Comparison of ENCODE assay signal across 29 cellular contexts in genomic region chr15:73047882-73048281, GRCh38.
"Had no signal": no experiment of that assay in that cellular context is flagged by ENCODE, and none has a peak within 500 bp of the region (broad histone marks: within the 10 kb centered on the region; RNA-seq: fewer than 3 reads in every experiment).

No MANE protein-coding gene starts in this region.

- H3K27ac Mint-ChIP-seq: stimulated activated effector memory CD8-positive, alpha-beta T cell treated with anti-CD3 and anti-CD28 coated beads, Interleukin-12 subunit alpha, Interleukin-12 subunit beta, amount 100 ng/mL, for 72 hours; stimulated activated memory B cell treated with anti-CD40 and anti-IgM and Interleukin-4, amounts not matched to agents 10 μg/mL and 1 μg/mL and 100 μg/mL, for 72 hours; stimulated activated naive B cell treated with anti-CD40 and anti-IgM and Interleukin-4, amounts not matched to agents 10 μg/mL and 1 μg/mL and 100 μg/mL, for 72 hours; stimulated activated naive CD8-positive, alpha-beta T cell treated with anti-CD3 and anti-CD28 coated beads, Interleukin-15, amount 100 ng/mL, for 72 hours; stimulated activated naive CD8-positive, alpha-beta T cell treated with anti-CD3 and anti-CD28 coated beads, Interleukin-15, Interleukin-2, amounts not matched to agents 100 ng/mL and 50 ng/mL, for 24 hours had no signal

- H3K36me3 Mint-ChIP-seq: stimulated activated effector memory CD8-positive, alpha-beta T cell treated with anti-CD3 and anti-CD28 coated beads, Interleukin-12 subunit alpha, Interleukin-12 subunit beta, amount 100 ng/mL, for 72 hours; stimulated activated memory B cell treated with anti-CD40 and anti-IgM and Interleukin-4, amounts not matched to agents 10 μg/mL and 1 μg/mL and 100 μg/mL, for 72 hours; stimulated activated naive B cell treated with anti-CD40 and anti-IgM and Interleukin-4, amounts not matched to agents 10 μg/mL and 1 μg/mL and 100 μg/mL, for 72 hours; type B pancreatic cell had no signal

- H3K4me1 ChIP-seq: thyroid gland, upper lobe of right lung, uterus, vagina had no signal

- DNase-seq: stimulated activated CD4-positive, alpha-beta T cell treated with anti-CD3 and anti-CD28 coated beads, Interleukin-2, amount 100 ng/mL, for 48 hours; stimulated activated CD4-positive, alpha-beta T cell treated with anti-CD3 and anti-CD28 coated beads, Interleukin-4, amount 100 ng/mL, for 1 hour; stimulated activated CD4-positive, alpha-beta T cell treated with anti-CD3 and anti-CD28 coated beads, Interleukin-4, amount 100 ng/mL, for 24 hours; stimulated activated CD4-positive, alpha-beta T cell treated with anti-CD3 and anti-CD28 coated beads, Interleukin-4, amount 100 ng/mL, for 4 hours; stimulated activated CD8-positive, alpha-beta memory T cell treated with anti-CD3 and anti-CD28 coated beads, Interleukin-4, amount 100 ng/mL, for 48 hours; stimulated activated naive B cell treated with anti-CD40 and anti-IgM and Interleukin-4, amounts not matched to agents 10 μg/mL and 1 μg/mL and 100 μg/mL, for 72 hours; stimulated activated naive CD4-positive, alpha-beta T cell; stimulated activated naive CD4-positive, alpha-beta T cell treated with Interleukin-2 at 50 U/mL for 16 hours; stimulated activated naive CD8-positive, alpha-beta T cell treated with anti-CD3 and anti-CD28 coated beads, Interleukin-15, amount 100 ng/mL, for 72 hours; stimulated activated naive CD8-positive, alpha-beta T cell treated with anti-CD3 and anti-CD28 coated beads, Interleukin-15, Interleukin-2, amounts not matched to agents 100 U/mL and 50 U/mL, for 24 hours; stomach; substantia nigra; testis; thyroid gland; tibial artery; transverse colon; trophoblast cell; upper lobe of right lung; uterus had no signal

- ATAC-seq: stimulated activated effector memory CD8-positive, alpha-beta T cell treated with anti-CD3 and anti-CD28 coated beads, Interleukin-12 subunit alpha, Interleukin-12 subunit beta, amount 100 ng/mL, for 72 hours; stimulated activated memory B cell treated with anti-CD40 and anti-IgM and Interleukin-4, amounts not matched to agents 10 μg/mL and 1 μg/mL and 100 μg/mL, for 72 hours; stimulated activated naive B cell treated with anti-CD40 and anti-IgM and Interleukin-4, amounts not matched to agents 10 μg/mL and 1 μg/mL and 100 μg/mL, for 72 hours; stimulated activated naive CD8-positive, alpha-beta T cell treated with anti-CD3 and anti-CD28 coated beads, Interleukin-15, amount 100 ng/mL, for 72 hours; stimulated activated naive CD8-positive, alpha-beta T cell treated with anti-CD3 and anti-CD28 coated beads, Interleukin-15, Interleukin-2, amounts not matched to agents 100 U/mL and 50 U/mL, for 24 hours; upper lobe of right lung had no signal

- H3K9me3 Mint-ChIP-seq: stimulated activated effector memory CD8-positive, alpha-beta T cell treated with anti-CD3 and anti-CD28 coated beads, Interleukin-12 subunit alpha, Interleukin-12 subunit beta, amount 100 ng/mL, for 72 hours; stimulated activated memory B cell treated with anti-CD40 and anti-IgM and Interleukin-4, amounts not matched to agents 10 μg/mL and 1 μg/mL and 100 μg/mL, for 72 hours; stimulated activated naive B cell treated with anti-CD40 and anti-IgM and Interleukin-4, amounts not matched to agents 10 μg/mL and 1 μg/mL and 100 μg/mL, for 72 hours; stimulated activated naive CD8-positive, alpha-beta T cell treated with anti-CD3 and anti-CD28 coated beads, Interleukin-15, amount 100 ng/mL, for 72 hours; stimulated activated naive CD8-positive, alpha-beta T cell treated with anti-CD3 and anti-CD28 coated beads, Interleukin-15, Interleukin-2, amounts not matched to agents 100 ng/mL and 50 ng/mL, for 24 hours; type B pancreatic cell had no signal

- H3K27ac ChIP-seq: stomach, suprapubic skin, testis, thoracic aorta, thyroid gland, tibial artery, tibial nerve, transverse colon, upper lobe of left lung, upper lobe of right lung, uterus, vagina had no signal

- H3K9me3 ChIP-seq: stomach, suprapubic skin, testis, thoracic aorta, thyroid gland, tibial artery, tibial nerve, transverse colon, upper lobe of left lung, upper lobe of right lung, uterus, vagina had no signal

- H3K4me3 Mint-ChIP-seq: stimulated activated effector memory CD8-positive, alpha-beta T cell treated with anti-CD3 and anti-CD28 coated beads, Interleukin-12 subunit alpha, Interleukin-12 subunit beta, amount 100 ng/mL, for 72 hours; stimulated activated memory B cell treated with anti-CD40 and anti-IgM and Interleukin-4, amounts not matched to agents 10 μg/mL and 1 μg/mL and 100 μg/mL, for 72 hours; stimulated activated naive B cell treated with anti-CD40 and anti-IgM and Interleukin-4, amounts not matched to agents 10 μg/mL and 1 μg/mL and 100 μg/mL, for 72 hours; stimulated activated naive CD8-positive, alpha-beta T cell treated with anti-CD3 and anti-CD28 coated beads, Interleukin-15, amount 100 ng/mL, for 72 hours; stimulated activated naive CD8-positive, alpha-beta T cell treated with anti-CD3 and anti-CD28 coated beads, Interleukin-15, Interleukin-2, amounts not matched to agents 100 ng/mL and 50 ng/mL, for 24 hours; type B pancreatic cell had no signal

- FAIRE-seq: urothelium cell line had no signal

- H3K27me3 Mint-ChIP-seq: stimulated activated memory B cell treated with anti-CD40 and anti-IgM and Interleukin-4, amounts not matched to agents 10 μg/mL and 1 μg/mL and 100 μg/mL, for 72 hours had no signal

- H3K4me3 ChIP-seq: stomach, suprapubic skin, testis, thoracic aorta, thyroid gland, tibial artery, tibial nerve, transverse colon, upper lobe of left lung, upper lobe of right lung, uterus, vagina had no signal

- H3K27me3 ChIP-seq: suprapubic skin, testis, thyroid gland, tibial artery, tibial nerve, transverse colon, upper lobe of right lung, uterus, vagina had no signal

- H3K36me3 ChIP-seq: stomach, suprapubic skin, thoracic aorta, thyroid gland, tibial artery, tibial nerve, transverse colon, upper lobe of left lung, upper lobe of right lung, uterus, vagina had no signal
